Comparison of ENCODE assay signal across 20 cellular contexts in genomic region chr2:71461304-71461671, GRCh38. TPM values are rescaled to one million over a fixed set of nuclear protein-coding genes. Genes with fewer than 3 reads are reported as not detected.
DNase-seq lines count a peak whose midpoint lies in the region; ATAC-seq, FAIRE-seq and TF ChIP-seq lines count a peak whose summit lies in the region.
"Had no signal": no experiment of that assay in that cellular context is flagged by ENCODE, and none has a peak within 500 bp of the region (broad histone marks: within the 10 kb centered on the region; RNA-seq: fewer than 3 reads in every experiment).

No MANE protein-coding gene starts in this region.

- no peak overlapping the region for H3K27ac Mint-ChIP-seq in GM23338
- H3K27ac Mint-ChIP-seq: H9 had no signal

- WGBS in smooth muscle cell (ENCODE audit: low lambda C conversion rate): 65% methylated on average over 5 of the region's 5 CpGs

- H3K4me3 ChIP-seq in GM23338 (no peak overlapping the region), HUES48 (ENCODE audit: low read depth, low read length) (0 out of 2 replicates have a peak overlapping the region, but pooled peaks have one; percentile 28), gastrocnemius medialis (no peak overlapping the region), left lung (no peak overlapping the region), smooth muscle cell (no peak overlapping the region)
- H3K4me3 ChIP-seq: MG63, Peyer's patch, SK-N-MC had no signal

- intact Hi-C loops in gastrocnemius medialis (cut with DNase I; ENCODE audit: low total_unique reads) (no loop called here), left lung (cut with DNase I) (no loop called here)

- H3K4me1 Mint-ChIP-seq in GM23338: peaks cover 34% of the 10 kb centered on the region

- H3K79me2 ChIP-seq in GM23338 (replicated peaks; ENCODE audit: insufficient read depth) (0 out of 2 replicates have a peak, but pooled peaks cover 4% of the 10 kb centered on the region), smooth muscle cell (ENCODE audit: low read depth) (no peaks in the 10 kb centered on the region)

- ATAC-seq in GM23338: no peak
- ATAC-seq in gastrocnemius medialis: no peak
- no peak for ATAC-seq in left lung

- H3K27me3 Mint-ChIP-seq in GM23338 (ENCODE audit: insufficient read depth, low read depth, poor library complexity): peaks cover 25% of the 10 kb centered on the region

- in situ Hi-C loops in gastrocnemius medialis (cut with MboI; ENCODE audit: low sequenced_read_pairs in 4 of 4): loop anchor here in 2 of 4 donors (5.0 to 10.0 kb wide), 2 partner anchors 46 to 54 kb away; no protein-coding TSS in a partner anchor

- H4K20me1 ChIP-seq in GM23338 (replicated peaks; ENCODE audit: insufficient read depth) (no peaks in the 10 kb centered on the region; the same call in 1 of the 2 replicates), smooth muscle cell (ENCODE audit: low read depth) (no peaks in the 10 kb centered on the region)

- H3K4me1 ChIP-seq in GM23338 (ENCODE audit: insufficient read depth) (peaks cover 28% of the 10 kb centered on the region), HUES48 (ENCODE audit: control insufficient read depth, insufficient read depth, low read length) (peaks cover 25% of the 10 kb centered on the region), gastrocnemius medialis (peaks cover 78 to 92% of the 10 kb centered on the region in 2 donors), left lung (peaks cover 5 to 59% of the 10 kb centered on the region in 2 donors), smooth muscle cell (ENCODE audit: low read depth) (peaks cover 2% of the 10 kb centered on the region)

- H3K36me3 ChIP-seq in GM23338 (ENCODE audit: insufficient read depth): no peaks in the 10 kb centered on the region; the same call in 1 of the 2 replicates
- no peaks in the 10 kb centered on the region for H3K36me3 ChIP-seq in HUES48 (ENCODE audit: control insufficient read depth, insufficient read depth, low read length)
- no peaks in the 10 kb centered on the region for H3K36me3 ChIP-seq in gastrocnemius medialis
- H3K36me3 ChIP-seq in left lung: no peaks in the 10 kb centered on the region
- H3K36me3 ChIP-seq in smooth muscle cell (ENCODE audit: low read depth): no peaks in the 10 kb centered on the region
- H3K36me3 ChIP-seq: MG63, Peyer's patch had no signal

- H3K27me3 ChIP-seq in GM23338 (ENCODE audit: insufficient read depth) (peaks cover 36% of the 10 kb centered on the region), HUES48 (ENCODE audit: control insufficient read depth, insufficient read depth, low read length) (peaks cover 74% of the 10 kb centered on the region), gastrocnemius medialis (no peaks in the 10 kb centered on the region), left lung (peaks cover 14 to 39% of the 10 kb centered on the region in 2 donors), smooth muscle cell (ENCODE audit: low read depth) (peaks cover 34% of the 10 kb centered on the region)
- H3K27me3 ChIP-seq: MG63, Peyer's patch had no signal

- TF ChIP-seq POLR2A in gastrocnemius medialis (IDR thresholded peaks at IDR 0.05): no peak
- no peak for TF ChIP-seq POLR2A in GM12891 (IDR thresholded peaks at IDR 0.05; ENCODE audit: low read depth, low read length)

- DNase-seq in GM23338 (ENCODE audit: low spot score) (no peak), islet precursor cell (peak; percentile 35), gastrocnemius medialis (no peak), left lung (no peak), GM12891 (ENCODE audit: insufficient read length, low spot score) (no peak), smooth muscle cell (lab: John Stamatoyannopoulos, UW; ENCODE audit: unreplicated experiment) (no peak)
- DNase-seq: C1 segment of cervical spinal cord; DMS79; MG63; NCI-H1048; NCI-H2029 treated with DMSO at 0.1 percent for 48 hours; NCI-H2171 treated with DMSO at 0.1 percent for 48 hours; NCI-H526 treated with DMSO at 0.1 percent for 48 hours; NK-92 treated with Interleukin-12 subunit alpha and Interleukin-12 subunit beta, amount 100 ng/mL, for 24 hours; Peyer's patch; SHP77 had no signal

- H3K9me3 Mint-ChIP-seq in GM23338: peaks cover 12% of the 10 kb centered on the region; the same call in 2 of the 3 replicates
- H3K9me3 Mint-ChIP-seq: H9 had no signal

- no peak overlapping the region for H2AFZ ChIP-seq in GM23338
- no peak overlapping the region for H2AFZ ChIP-seq in smooth muscle cell (ENCODE audit: low read depth)

- H3K9me2 ChIP-seq in GM23338 (ENCODE audit: insufficient read depth): no peaks in the 10 kb centered on the region; the same call in 1 of the 2 replicates

- H3K36me3 Mint-ChIP-seq in GM23338 (ENCODE audit: low read depth): peaks cover 15% of the 10 kb centered on the region

- no peaks in the 10 kb centered on the region; the same call in 1 of the 2 replicates for H3K9me3 ChIP-seq in HUES48 (ENCODE audit: control insufficient read depth, insufficient read depth, low read length)
- no peaks in the 10 kb centered on the region for H3K9me3 ChIP-seq in gastrocnemius medialis
- H3K9me3 ChIP-seq in left lung: no peaks in the 10 kb centered on the region
- no peaks in the 10 kb centered on the region for H3K9me3 ChIP-seq in smooth muscle cell (replicated peaks; ENCODE audit: low read depth)
- H3K9me3 ChIP-seq: MG63 had no signal

- TF ChIP-seq CTCF in GM23338 (conservative IDR thresholded peaks at IDR 0.05; ENCODE audit: low read depth in 2 of 2): no peak
- TF ChIP-seq CTCF in gastrocnemius medialis (IDR thresholded peaks at IDR 0.05 in 4 of 5, conservative IDR thresholded peaks at IDR 0.05 in 1 of 5): no peak
- no peak for TF ChIP-seq CTCF in left lung (IDR thresholded peaks at IDR 0.05)
- no peak for TF ChIP-seq CTCF in smooth muscle cell (IDR thresholded peaks at IDR 0.05; ENCODE audit: borderline replicate concordance, insufficient read depth, poor library complexity, severe bottlenecking)

- no peak overlapping the region for H3K27ac ChIP-seq in GM23338 (ENCODE audit: low read depth)
- no peak overlapping the region for H3K27ac ChIP-seq in HUES48 (ENCODE audit: low read depth, low read length)
- peak overlapping the region; percentile 56 to 99 (median 93) for H3K27ac ChIP-seq in gastrocnemius medialis
- H3K27ac ChIP-seq in left lung: peak overlapping the region in 1 of 2 donors; percentile 8
- H3K27ac ChIP-seq in smooth muscle cell (ENCODE audit: low read depth): no peak overlapping the region
- H3K27ac ChIP-seq: Peyer's patch, SK-N-MC had no signal

- H3K4me2 ChIP-seq in GM23338: peak overlapping the region; percentile 61
- H3K4me2 ChIP-seq in smooth muscle cell: no peak overlapping the region

- peaks cover 2% of the 10 kb centered on the region; the same call in 1 of the 2 replicates for H3F3A ChIP-seq in GM23338 (replicated peaks; ENCODE audit: low read depth)
- no peaks in the 10 kb centered on the region for H3F3A ChIP-seq in smooth muscle cell (ENCODE audit: low read depth)

- H3K4me3 Mint-ChIP-seq in GM23338: no peak overlapping the region

- no peak overlapping the region for H3K9ac ChIP-seq in HUES48 (ENCODE audit: low read depth, low read length)
- no peak overlapping the region for H3K9ac ChIP-seq in smooth muscle cell (ENCODE audit: low read depth)

- FAIRE-seq in GM12891 (lab: Jason Lieb, UNC): no peak

TF ChIP-seq in GM12891, 5 proteins besides CTCF, POLR2A, EP300 and RAD21:
- TF ChIP-seq PAX5 (IDR thresholded peaks at IDR 0.05; ENCODE audit: insufficient read depth, low read length, severe bottlenecking) (no peak), POLR2AphosphoS5 (IDR thresholded peaks at IDR 0.05; ENCODE audit: low read depth, low read length) (no peak), SPI1 (IDR thresholded peaks at IDR 0.05; ENCODE audit: low read depth, low read length) (no peak), POU2F2 (IDR thresholded peaks at IDR 0.05; ENCODE audit: low read depth, low read length) (no peak), TAF1 (IDR thresholded peaks at IDR 0.05; ENCODE audit: low read depth, low read length) (no peak)
TF ChIP-seq in GM12891: peak in this region for 0.

RNA-seq across cellular contexts. Expression of gene DYSF, which starts 7.9 kb away (rescaled TPM):
- 18.0 and 21.3 TPM in 2 replicates for total RNA-seq in GM23338 (2014; rRNA removed; shearing (Covaris generic))
- polyA plus RNA-seq in GM23338 (2016; fragmentation: Nextera tagmentation; extraction: Ambion mirVana) (6.4 and 7.3 TPM in 2 replicates), smooth muscle cell (0.64 and 2.5 TPM in 2 replicates)
- total RNA-seq in gastrocnemius medialis (100 to 1,000 TPM in 2 of 4 donors, 10 to 100 TPM in 2; 40.7 to 267 (median 153) TPM), left lung (10 to 100 TPM; 24.5 to 71.4 TPM), smooth muscle cell (1.6 and 2.1 TPM in 2 replicates)
- polyA plus RNA-seq in GM12891 (2012; ENCODE audit: low read depth, missing spikeins): 0.12 TPM
- total RNA-seq: HT-29 had no signal

Comparison
In these comparisons a context has a peak if more than half of its experiments do, and no peak if none do; other contexts are left out.
1. H3K27ac ChIP-seq: peak in gastrocnemius medialis (4 of 4); none in GM23338 (single experiment), HUES48 (single experiment) and smooth muscle cell (single experiment).